In the genomic region with DNA sequence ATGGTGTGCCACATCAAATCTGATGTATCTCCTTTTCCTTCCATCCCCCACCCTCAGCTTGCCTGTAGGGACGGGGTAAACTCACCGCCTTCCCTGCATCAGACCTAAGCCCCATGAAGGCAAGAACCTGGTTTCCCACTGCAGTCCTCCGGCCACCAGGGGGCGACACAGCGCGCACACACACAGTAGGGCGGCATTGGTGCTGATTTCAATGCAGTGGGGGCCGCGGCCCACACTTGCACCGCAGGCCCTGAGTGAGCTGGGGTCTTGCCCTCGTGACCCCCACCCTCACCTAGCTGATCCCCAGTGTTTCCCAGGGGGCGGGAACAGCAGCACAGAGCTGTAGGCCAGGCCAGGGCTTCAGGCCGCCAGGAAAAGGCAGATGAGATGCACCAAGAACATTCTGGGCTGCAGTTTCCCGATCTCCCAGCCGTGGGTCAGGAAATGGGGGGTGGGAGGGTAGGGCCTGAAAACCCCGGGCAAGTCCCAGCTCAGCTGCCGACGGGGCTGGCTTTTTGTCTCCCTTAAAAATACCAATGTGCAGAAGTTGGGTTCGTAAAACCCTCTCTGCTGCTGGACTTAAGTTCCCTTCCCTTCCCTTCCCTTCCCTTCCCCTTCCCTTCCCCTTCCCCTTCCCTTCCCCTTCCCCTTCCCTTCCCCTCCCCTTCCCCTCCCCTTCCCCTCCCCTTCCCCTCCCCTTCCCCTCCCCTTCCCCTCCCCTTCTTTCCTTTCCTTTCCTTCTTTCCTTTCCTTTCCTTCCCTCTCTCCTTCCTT, we compare ENCODE assay signal across 1 cellular context.
TF ChIP-seq lines count a peak whose summit lies in the region.

No MANE protein-coding gene starts in this region.

TF ChIP-seq in A549, 52 proteins besides CTCF, POLR2A, EP300 and RAD21 (continued from another document):
- TF ChIP-seq, protein P1, sequence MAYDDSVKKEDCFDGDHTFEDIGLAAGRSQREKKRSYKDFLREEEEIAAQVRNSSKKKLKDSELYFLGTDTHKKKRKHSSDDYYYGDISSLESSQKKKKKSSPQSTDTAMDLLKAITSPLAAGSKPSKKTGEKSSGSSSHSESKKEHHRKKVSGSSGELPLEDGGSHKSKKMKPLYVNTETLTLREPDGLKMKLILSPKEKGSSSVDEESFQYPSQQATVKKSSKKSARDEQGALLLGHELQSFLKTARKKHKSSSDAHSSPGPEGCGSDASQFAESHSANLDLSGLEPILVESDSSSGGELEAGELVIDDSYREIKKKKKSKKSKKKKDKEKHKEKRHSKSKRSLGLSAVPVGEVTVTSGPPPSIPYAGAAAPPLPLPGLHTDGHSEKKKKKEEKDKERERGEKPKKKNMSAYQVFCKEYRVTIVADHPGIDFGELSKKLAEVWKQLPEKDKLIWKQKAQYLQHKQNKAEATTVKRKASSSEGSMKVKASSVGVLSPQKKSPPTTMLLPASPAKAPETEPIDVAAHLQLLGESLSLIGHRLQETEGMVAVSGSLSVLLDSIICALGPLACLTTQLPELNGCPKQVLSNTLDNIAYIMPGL (CRISPR knock-in tag; IDR thresholded peaks at IDR 0.05; ENCODE audit: borderline replicate concordance), result no peak
- TF ChIP-seq, protein P2, sequence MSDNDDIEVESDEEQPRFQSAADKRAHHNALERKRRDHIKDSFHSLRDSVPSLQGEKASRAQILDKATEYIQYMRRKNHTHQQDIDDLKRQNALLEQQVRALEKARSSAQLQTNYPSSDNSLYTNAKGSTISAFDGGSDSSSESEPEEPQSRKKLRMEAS (IDR thresholded peaks at IDR 0.05), result no peak
- TF ChIP-seq CHD4 (IDR thresholded peaks at IDR 0.05; ENCODE audit: borderline replicate concordance) (no peak), TP53 (CRISPR knock-in tag; IDR thresholded peaks at IDR 0.05) (no peak), TFCP2L1 (CRISPR knock-in tag; IDR thresholded peaks at IDR 0.05) (no peak), MAZ (IDR thresholded peaks at IDR 0.05; ENCODE audit: borderline replicate concordance, low read depth, low read length) (no peak), SREBF2 (IDR thresholded peaks at IDR 0.05) (no peak), HDAC2 (IDR thresholded peaks at IDR 0.05) (no peak), CBX2 (IDR thresholded peaks at IDR 0.05; ENCODE audit: borderline replicate concordance, low read depth) (no peak)
- TF ChIP-seq, protein P3, sequence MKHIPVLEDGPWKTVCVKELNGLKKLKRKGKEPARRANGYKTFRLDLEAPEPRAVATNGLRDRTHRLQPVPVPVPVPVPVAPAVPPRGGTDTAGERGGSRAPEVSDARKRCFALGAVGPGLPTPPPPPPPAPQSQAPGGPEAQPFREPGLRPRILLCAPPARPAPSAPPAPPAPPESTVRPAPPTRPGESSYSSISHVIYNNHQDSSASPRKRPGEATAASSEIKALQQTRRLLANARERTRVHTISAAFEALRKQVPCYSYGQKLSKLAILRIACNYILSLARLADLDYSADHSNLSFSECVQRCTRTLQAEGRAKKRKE (CRISPR knock-in tag; IDR thresholded peaks at IDR 0.05; ENCODE audit: low read depth), result no peak
